8 cellular contexts compared by ENCODE assay signal in the genomic region with DNA sequence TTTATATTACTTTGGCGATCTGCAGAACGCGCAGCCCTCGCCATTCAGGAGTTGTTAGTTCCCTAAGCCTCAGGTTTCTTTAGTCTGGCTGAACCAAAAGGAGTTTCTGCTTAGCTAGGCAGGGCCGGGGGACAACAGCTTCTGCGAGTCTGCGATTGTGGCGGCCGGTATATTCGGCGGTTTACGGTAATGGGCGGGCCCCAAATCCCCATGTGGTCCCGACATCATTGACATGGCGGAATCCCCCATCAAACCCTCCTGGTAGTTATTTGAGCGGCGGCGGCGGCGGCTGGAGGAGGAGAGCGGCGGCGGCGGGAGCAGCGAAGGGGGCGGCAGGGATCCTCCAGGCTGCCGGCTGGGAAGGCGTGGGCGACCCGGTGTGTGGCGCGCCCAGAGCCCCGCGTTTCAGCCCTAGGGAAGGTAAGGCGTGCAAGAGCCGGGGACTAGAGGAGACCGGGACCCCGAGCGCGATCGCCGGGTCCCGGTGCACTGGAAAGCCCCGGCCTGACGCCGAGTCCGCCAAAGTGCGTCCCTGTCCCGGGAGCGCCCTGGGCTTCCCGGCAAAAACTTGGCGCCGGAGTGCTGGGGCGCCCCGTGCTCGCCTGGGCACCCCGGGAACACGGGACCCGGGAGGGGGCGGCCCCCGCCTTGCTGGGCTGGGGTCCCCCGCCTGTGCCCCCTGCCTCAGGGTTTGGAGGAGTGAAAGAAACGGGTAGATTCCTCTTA. TPM values are rescaled to one million over a fixed set of nuclear protein-coding genes. Genes with fewer than 3 reads are reported as not detected.
DNase-seq lines count a peak whose midpoint lies in the region; ATAC-seq and TF ChIP-seq lines count a peak whose summit lies in the region.

A gene (plus strand): TSS at position 227 of the 726 bp plus-strand sequence. CDS start 72,902 bp downstream, outside the sequence.

- H3K27ac ChIP-seq in ACC112 (ENCODE audit: low read depth, low read length) = peak within 1 kb of the TSS; percentile 97
- peak within 1 kb of the TSS; percentile 89 for H3K27ac ChIP-seq in WERI-Rb-1
- H3K27ac ChIP-seq in mammary epithelial cell (ENCODE audit: insufficient read depth, low read depth, low read length) = peak within 1 kb of the TSS; percentile 97

- peak within 1 kb of the TSS; percentile 86 for H3K4me2 ChIP-seq in mammary epithelial cell (ENCODE audit: insufficient read depth, low read depth, low read length)

- ATAC-seq in GM18870 (IDR thresholded peaks at IDR 0.05; ENCODE audit: unreplicated experiment) (peak; percentile 42), HG03135 (IDR thresholded peaks at IDR 0.05; ENCODE audit: unreplicated experiment) (peak; percentile 77)

- H3K36me3 ChIP-seq in ACC112 (ENCODE audit: insufficient read depth, low read length) (peaks cover 20% of the 10 kb centered on the region), WERI-Rb-1 (peaks cover 5% of the 10 kb centered on the region; the same call in 1 of the 2 replicates), mammary epithelial cell (ENCODE audit: insufficient read depth, low read length) (no peaks in the 10 kb centered on the region)

- CTCF ChIA-PET in mammary epithelial cell (lab: Charles Lee; ENCODE audit: low non-redundant PET) = interaction anchor here (0.6 kb wide), 2 partner anchors 279 to 293 kb away, joined by 3 read pairs; no protein-coding TSS in a partner anchor

- in situ Hi-C loops in mammary epithelial cell (cut with MboI; ENCODE audit: low sequenced_read_pairs in 2 of 2) = no loop called here

- intact Hi-C loops in mammary epithelial cell (cut with micrococcal nuclease) = loop anchor here (1.0 to 10.0 kb wide), 7 partner anchors 48 to 202 kb away; no protein-coding TSS in a partner anchor

- peak within 1 kb of the TSS; percentile 99 for H3K9ac ChIP-seq in mammary epithelial cell (ENCODE audit: insufficient read depth, low read length)

- DNase-seq in NCI-H2227 (lab: John Stamatoyannopoulos, UW; ENCODE audit: unreplicated experiment) (peak; percentile 96), WERI-Rb-1 (peak; percentile 95), mammary epithelial cell (peak; percentile 95), iPS-NIHi7 (ENCODE audit: extremely low spot score) (peak; percentile 86), smooth muscle cell of the brain vasculature (ENCODE audit: low read depth, low spot score) (peak; percentile 87)

- dilution Hi-C loops in mammary epithelial cell (cut with HindIII; ENCODE audit: low sequenced_read_pairs) = no loop called here

- H3K79me2 ChIP-seq in ACC112 (ENCODE audit: control insufficient read depth, insufficient read depth, low read length, unreplicated experiment) (peaks cover 53% of the 10 kb centered on the region), mammary epithelial cell (ENCODE audit: insufficient read depth, low read length) (peaks cover 53% of the 10 kb centered on the region)

- H2AFZ ChIP-seq in ACC112 (ENCODE audit: low read length, unreplicated experiment) (peak within 1 kb of the TSS; percentile 92), mammary epithelial cell (ENCODE audit: low read depth, low read length) (peak within 1 kb of the TSS; percentile 54)

- H3K9me3 ChIP-seq in WERI-Rb-1 (ENCODE audit: severe bottlenecking) (no peaks in the 10 kb centered on the region), mammary epithelial cell (replicated peaks; ENCODE audit: insufficient read depth, low read length) (no peaks in the 10 kb centered on the region)

- WGBS in mammary epithelial cell (ENCODE audit: low coverage, missing lambda C conversion rate) = 0% methylated on average over 5 of the region's 63 CpGs

- H4K20me1 ChIP-seq in mammary epithelial cell (ENCODE audit: insufficient read depth, low read length) = no peaks in the 10 kb centered on the region

- TSS peak; percentile 35 for BruUV-seq in mammary epithelial cell (replicated peaks; lab: Mats Ljungman, UMichigan)

- peaks cover 21% of the 10 kb centered on the region for H3K4me1 ChIP-seq in ACC112 (ENCODE audit: control insufficient read depth, insufficient read depth, low read length, unreplicated experiment)
- peaks cover 15% of the 10 kb centered on the region for H3K4me1 ChIP-seq in mammary epithelial cell (ENCODE audit: insufficient read depth, low read length)

- H3K27me3 ChIP-seq in ACC112 (ENCODE audit: insufficient read depth, low read length) (no peaks in the 10 kb centered on the region), WERI-Rb-1 (ENCODE audit: insufficient read depth, low read depth, severe bottlenecking) (no peaks in the 10 kb centered on the region), mammary epithelial cell (ENCODE audit: insufficient read depth, low read length) (no peaks in the 10 kb centered on the region)

- TF ChIP-seq CTCF in WERI-Rb-1 (IDR thresholded peaks at IDR 0.05; ENCODE audit: low read depth, low read length) (no peak), mammary epithelial cell (conservative IDR thresholded peaks at IDR 0.05 in 1 of 2, IDR thresholded peaks at IDR 0.05 in 1 of 2; ENCODE audit: extremely low read depth in 1 of 2, insufficient read depth in 1 of 2, low read depth in 1 of 2, low read length in 2 of 2) (no peak)

- H3K4me3 ChIP-seq in ACC112 (ENCODE audit: low read depth, low read length) = peak within 1 kb of the TSS; percentile 96
- peak within 1 kb of the TSS; percentile 62 for H3K4me3 ChIP-seq in WERI-Rb-1 (ENCODE audit: low read depth, low read length)
- peak within 1 kb of the TSS; percentile 67 to 98 (median 81) for H3K4me3 ChIP-seq in mammary epithelial cell (replicated peaks in 1 of 3; ENCODE audit: insufficient read depth in 1 of 3, low read depth in 2 of 3, low read length in 3 of 3)

RNA-seq across cellular contexts. Expression of the gene that starts here (rescaled TPM):
- 100 to 1,000 TPM; 161 to 200 TPM for total RNA-seq in mammary epithelial cell
- 12.0 TPM for polyA plus RNA-seq in mammary epithelial cell
- 109 TPM for polyA minus RNA-seq in mammary epithelial cell

Comparison
In these comparisons a context has a peak if more than half of its experiments do, and no peak if none do; other contexts are left out.
1. Peak in every context shown above with its lines: DNase-seq, ATAC-seq, H3K4me3 ChIP-seq and H3K27ac ChIP-seq.